In genomic region chr5:41869739-41870620, GRCh38 we compare ENCODE assay signal across 8 cellular contexts. TPM values are rescaled to one million over a fixed set of nuclear protein-coding genes. Genes with fewer than 3 reads are reported as not detected.
DNase-seq lines count a peak whose midpoint lies in the region; ATAC-seq and TF ChIP-seq lines count a peak whose summit lies in the region.

Gene OXCT1 (minus strand): TSS chr5:41870425. CDS start chr5:41870358, 67 bp downstream.

- TF ChIP-seq CTCF in dorsolateral prefrontal cortex (IDR thresholded peaks at IDR 0.05 in 54 of 56, conservative IDR thresholded peaks at IDR 0.05 in 2 of 56; ENCODE audit: low read depth in 1 of 56, partially characterized antibody in 56 of 56), result peak in 1 of 56 donors; percentile 14
- no peak for TF ChIP-seq CTCF in right lobe of liver (IDR thresholded peaks at IDR 0.05)

- peak within 1 kb of the TSS; percentile 90 for H3K27ac ChIP-seq in BLaER1
- peak within 1 kb of the TSS in 58 of 59 donors; percentile 21 to 94 (median 84) for H3K27ac ChIP-seq in dorsolateral prefrontal cortex
- H3K27ac ChIP-seq in right lobe of liver, result peak within 1 kb of the TSS in 2 of 3 donors; percentile 27 to 37

- DNase-seq in NCI-H524 treated with DMSO at 0.1 percent for 48 hours (lab: John Stamatoyannopoulos, UW), result peak; percentile 57
- peak; percentile 80 to 90 for DNase-seq in activated CD4-positive, alpha-beta T cell treated with anti-CD3 and anti-CD28 coated beads, Interleukin-2, amount 50 U/mL, for 24 hours (ENCODE audit: low read depth in 1 of 2, low spot score in 1 of 2)
- peak; percentile 41 to 77 (median 72) for DNase-seq in dorsolateral prefrontal cortex
- peak; percentile 61 to 73 (median 73) for DNase-seq in right lobe of liver
- peak; percentile 91 to 93 for DNase-seq in stimulated activated CD4-positive, alpha-beta T cell treated with anti-CD3 and anti-CD28 coated beads, Interleukin-4, amount 100 ng/mL, for 4 hours

- H3K4me1 ChIP-seq in BLaER1 (peaks cover 23% of the 10 kb centered on the region), right lobe of liver (peaks cover 0 to 11% (median 0%) of the 10 kb centered on the region in 4 donors)

- peak within 1 kb of the TSS; percentile 88 for H3K9ac ChIP-seq in BLaER1

- intact Hi-C loops in dorsolateral prefrontal cortex (cut with DNase I), result loop anchor here (2.0 to 5.0 kb wide), 2 partner anchors 32 to 35 kb away; partner anchors contain the start of gene RIMOC1 (in 2 of the 2)
- intact Hi-C loops in right lobe of liver (cut with DNase I), result no loop called here

- peak within 1 kb of the TSS; percentile 90 for H3K4me2 ChIP-seq in BLaER1

- H4K20me1 ChIP-seq in BLaER1, result peaks cover 12% of the 10 kb centered on the region

- H3K27me3 ChIP-seq in BLaER1 (no peaks in the 10 kb centered on the region), dorsolateral prefrontal cortex (no peaks in the 10 kb centered on the region), right lobe of liver (peaks cover 0 to 5% of the 10 kb centered on the region in 2 donors)

- peak; percentile 53 for TF ChIP-seq POLR2A in right lobe of liver (IDR thresholded peaks at IDR 0.05)

- 2% methylated on average over 15 of the region's 81 CpGs for WGBS in right lobe of liver (ENCODE audit: insufficient coverage, low coverage, low lambda C conversion rate, missing lambda C conversion rate)

- H3K9me3 ChIP-seq in BLaER1 (no peaks in the 10 kb centered on the region), right lobe of liver (no peaks in the 10 kb centered on the region)

- H3K36me3 ChIP-seq in BLaER1 (peaks cover 12% of the 10 kb centered on the region; the same call in 1 of the 2 replicates), right lobe of liver (no peaks in the 10 kb centered on the region)

- peak; percentile 97 for ATAC-seq in GM19324 (IDR thresholded peaks at IDR 0.05; ENCODE audit: low FRiP score, unreplicated experiment)
- ATAC-seq in HG03460 (IDR thresholded peaks at IDR 0.05; ENCODE audit: unreplicated experiment), result peak; percentile 89
- ATAC-seq in right lobe of liver, result peak; percentile 81 to 84 (median 82)

- peak within 1 kb of the TSS; percentile 89 for H3K4me3 ChIP-seq in BLaER1
- H3K4me3 ChIP-seq in dorsolateral prefrontal cortex, result peak within 1 kb of the TSS; percentile 48 to 98 (median 86)
- peak within 1 kb of the TSS; percentile 38 to 55 (median 51) for H3K4me3 ChIP-seq in right lobe of liver

RNA-seq across cellular contexts. Expression of gene OXCT1, which starts in this region (rescaled TPM):
- total RNA-seq in dorsolateral prefrontal cortex (100 to 1,000 TPM in 13 of 120 experiments, 10 to 100 TPM in 107; 34.8 to 117 (median 79.4) TPM), right lobe of liver (under 1 TPM; 0.24 to 0.75 (median 0.61) TPM)

Comparison
In these comparisons a context has a peak if more than half of its experiments do, and no peak if none do; other contexts are left out.
1. Peak in every context shown above with its lines: DNase-seq, ATAC-seq, H3K4me3 ChIP-seq and H3K27ac ChIP-seq.
2. RNA of gene OXCT1 (total RNA-seq): 34.8 to 117 TPM in dorsolateral prefrontal cortex; 0.24 to 0.75 TPM in right lobe of liver; every median in the first group is over 10 times any median in the second.
3. Peak in DNase-seq, ATAC-seq, H3K4me3 ChIP-seq and H3K27ac ChIP-seq in right lobe of liver; RNA of the gene not detected or under 1 TPM.
4. H3K27ac ChIP-seq: peak in every context shown above with its lines; median percentile 90 in BLaER1; 84 in dorsolateral prefrontal cortex; 32 in right lobe of liver.
5. intact Hi-C loops: an anchor here in dorsolateral prefrontal cortex (2.0 to 5.0 kb wide); none called in right lobe of liver.